In the genomic region with DNA sequence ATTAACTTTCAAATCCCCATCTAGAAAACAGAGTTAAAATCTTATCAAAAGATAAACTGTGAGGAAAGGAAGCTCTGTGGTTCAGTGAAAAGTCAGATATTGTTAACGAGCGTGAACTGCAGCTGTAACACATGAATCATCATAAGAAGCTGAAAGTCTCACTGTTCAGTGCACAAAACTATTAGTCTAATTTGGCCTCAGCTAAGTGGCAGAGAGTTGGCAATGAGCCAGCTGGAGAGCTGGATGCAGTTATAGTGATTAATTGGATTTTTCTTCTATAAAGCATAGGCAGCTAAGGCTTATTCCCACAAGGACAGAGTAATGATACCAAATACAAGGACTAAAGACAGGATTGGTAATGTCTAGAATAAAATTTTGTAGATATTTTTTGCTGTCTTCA, we compare ENCODE assay signal across 9 cellular contexts.
DNase-seq lines count a peak whose midpoint lies in the region; ATAC-seq and TF ChIP-seq lines count a peak whose summit lies in the region.
"Had no signal": no experiment of that assay in that cellular context is flagged by ENCODE, and none has a peak within 500 bp of the region (broad histone marks: within the 10 kb centered on the region; RNA-seq: fewer than 3 reads in every experiment).

No MANE protein-coding gene starts in this region.

- H3K9me3 ChIP-seq in WERI-Rb-1 (ENCODE audit: severe bottlenecking) = no peaks in the 10 kb centered on the region

- POLR2A ChIA-PET in activated CD4-positive, alpha-beta T cell treated with anti-CD3 and anti-CD28 coated beads, Interleukin-2, amount 10 ng/mL, durations not matched to agents 7 days and 5 days (lab: Charles Lee) = no interaction called here
- POLR2A ChIA-PET in GM10248 (lab: Yijun Ruan, JAX) = no interaction called here

- H3K36me3 ChIP-seq in WERI-Rb-1 = no peaks in the 10 kb centered on the region

- H3K27ac ChIP-seq in WERI-Rb-1 = peak overlapping the region; percentile 29; the same call in 1 of the 2 replicates

- no peak overlapping the region for H3K4me3 Mint-ChIP-seq in activated CD4-positive, alpha-beta T cell treated with anti-CD3 and anti-CD28 coated beads, Interleukin-2, amount 10 ng/mL, durations not matched to agents 7 days and 5 days
- H3K4me3 Mint-ChIP-seq: dendritic cell treated with granulocyte-macrophage colony-stimulating factor and Interleukin-4, amounts not matched to agents 40 ng/mL and 50 ng/mL, for 4 days had no signal

- DNase-seq in DMS153 (lab: John Stamatoyannopoulos, UW) (peak; percentile 85), NCI-H2029 (lab: John Stamatoyannopoulos, UW) (peak; percentile 14), WERI-Rb-1 (peak; percentile 89), kidney glomerular epithelial cell (lab: John Stamatoyannopoulos, UW) (peak; percentile 96), GM10248 (ENCODE audit: extremely low spot score) (no peak)
- DNase-seq in activated CD4-positive, alpha-beta T cell treated with anti-CD3 and anti-CD28 coated beads, Interleukin-2, amount 10 ng/mL, durations not matched to agents 7 days and 5 days = no peak
- DNase-seq in activated naive CD4-positive, alpha-beta T cell treated with anti-CD3 and anti-CD28 coated beads, Interleukin-2, amount 50 U/mL, for 16 hours = no peak

- H3K27me3 ChIP-seq in WERI-Rb-1 (ENCODE audit: insufficient read depth, low read depth, severe bottlenecking) = no peaks in the 10 kb centered on the region

- no peaks in the 10 kb centered on the region for H3K9me3 Mint-ChIP-seq in activated CD4-positive, alpha-beta T cell treated with anti-CD3 and anti-CD28 coated beads, Interleukin-2, amount 10 ng/mL, durations not matched to agents 7 days and 5 days
- H3K9me3 Mint-ChIP-seq: dendritic cell treated with granulocyte-macrophage colony-stimulating factor and Interleukin-4, amounts not matched to agents 40 ng/mL and 50 ng/mL, for 4 days had no signal

- no peaks in the 10 kb centered on the region for H3K4me1 Mint-ChIP-seq in activated CD4-positive, alpha-beta T cell treated with anti-CD3 and anti-CD28 coated beads, Interleukin-2, amount 10 ng/mL, durations not matched to agents 7 days and 5 days

- CTCF ChIA-PET in activated CD4-positive, alpha-beta T cell treated with anti-CD3 and anti-CD28 coated beads, Interleukin-2, amount 10 ng/mL, durations not matched to agents 7 days and 5 days (lab: Charles Lee) = no interaction called here
- CTCF ChIA-PET in GM10248 (lab: Yijun Ruan, JAX) = interaction anchor here (0.8 kb wide), 1 partner anchor 11 kb away, joined by 3 read pairs; no protein-coding TSS in a partner anchor

- no peak for ATAC-seq in GM21825 (IDR thresholded peaks at IDR 0.05; ENCODE audit: unreplicated experiment)

- H3K27me3 Mint-ChIP-seq in activated CD4-positive, alpha-beta T cell treated with anti-CD3 and anti-CD28 coated beads, Interleukin-2, amount 10 ng/mL, durations not matched to agents 7 days and 5 days = no peaks in the 10 kb centered on the region

- H3K4me3 ChIP-seq in WERI-Rb-1 (ENCODE audit: low read depth, low read length) = no peak overlapping the region

- no peak overlapping the region for H3K27ac Mint-ChIP-seq in activated CD4-positive, alpha-beta T cell treated with anti-CD3 and anti-CD28 coated beads, Interleukin-2, amount 10 ng/mL, durations not matched to agents 7 days and 5 days
- H3K27ac Mint-ChIP-seq: dendritic cell treated with granulocyte-macrophage colony-stimulating factor and Interleukin-4, amounts not matched to agents 40 ng/mL and 50 ng/mL, for 4 days had no signal

- H3K36me3 Mint-ChIP-seq in activated CD4-positive, alpha-beta T cell treated with anti-CD3 and anti-CD28 coated beads, Interleukin-2, amount 10 ng/mL, durations not matched to agents 7 days and 5 days (ENCODE audit: low read depth) = no peaks in the 10 kb centered on the region

- TF ChIP-seq CTCF in WERI-Rb-1 (IDR thresholded peaks at IDR 0.05; ENCODE audit: low read depth, low read length) (no peak), GM10248 (IDR thresholded peaks at IDR 0.05; ENCODE audit: control extremely low read depth, extremely low read depth, low read depth, missing control alignments) (no peak)

Comparison
In these comparisons a context has a peak if more than half of its experiments do, and no peak if none do; other contexts are left out.
1. DNase-seq: peak in DMS153 (single experiment), NCI-H2029 (single experiment), WERI-Rb-1 (single experiment) and kidney glomerular epithelial cell (single experiment); none in activated CD4-positive, alpha-beta T cell treated with anti-CD3 and anti-CD28 coated beads, Interleukin-2, amount 10 ng/mL, durations not matched to agents 7 days and 5 days (single experiment), GM10248 (single experiment) and activated naive CD4-positive, alpha-beta T cell treated with anti-CD3 and anti-CD28 coated beads, Interleukin-2, amount 50 U/mL, for 16 hours (single experiment).